ENCODE assay signal across 10 cellular contexts in the genomic region with DNA sequence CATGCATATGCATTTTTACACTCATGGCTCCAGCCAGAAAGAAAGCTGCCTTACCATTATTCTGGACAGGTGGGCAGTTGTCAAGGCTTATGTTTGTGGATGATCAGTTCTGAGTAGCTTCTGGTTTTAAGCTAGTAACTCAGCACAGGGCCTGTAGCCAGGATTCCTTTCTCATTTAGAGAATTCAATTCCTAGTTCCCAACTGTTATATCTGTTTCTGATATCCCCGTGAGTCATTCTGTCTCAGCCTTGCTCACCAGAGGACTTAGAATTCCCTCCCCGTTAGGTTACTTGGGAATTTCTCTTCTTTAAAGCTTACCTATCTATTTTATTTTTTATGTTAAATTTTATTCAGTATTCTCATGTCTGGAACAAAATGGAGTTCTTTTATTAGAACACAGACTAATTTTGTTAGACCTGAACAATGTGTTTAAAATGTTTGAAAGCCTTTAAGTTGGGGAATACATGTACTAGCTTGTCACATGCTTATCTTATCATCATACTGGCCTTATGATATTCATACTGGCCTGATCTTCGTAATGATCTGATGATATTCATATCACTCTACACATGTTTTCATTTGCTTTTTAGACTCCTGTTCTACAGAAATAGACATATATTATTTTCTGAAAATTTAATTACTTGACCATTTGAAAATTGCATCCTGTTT. TPM values are rescaled to one million over a fixed set of nuclear protein-coding genes. Genes with fewer than 3 reads are reported as not detected.
DNase-seq lines count a peak whose midpoint lies in the region; ATAC-seq and TF ChIP-seq lines count a peak whose summit lies in the region.
"Had no signal": no experiment of that assay in that cellular context is flagged by ENCODE, and none has a peak within 500 bp of the region (broad histone marks: within the 10 kb centered on the region; RNA-seq: fewer than 3 reads in every experiment).

No MANE protein-coding gene starts in this region.

- DNase-seq in HT1080 (ENCODE audit: low read depth) (peak; percentile 80), body of pancreas (no peak), left cardiac atrium (peak; percentile 24), stomach (no peak), OCI-M2 (lab: John Stamatoyannopoulos, UW; ENCODE audit: unreplicated experiment) (no peak), NCI-H526 (lab: John Stamatoyannopoulos, UW) (no peak), substantia nigra (lab: John Stamatoyannopoulos, UW) (no peak)
- DNase-seq: activated CD4-positive, CD25-positive, alpha-beta regulatory T cell treated with anti-CD3 and anti-CD28 coated beads, Interleukin-2, amount 50 U/mL, for 72 hours; NCI-H1694; stimulated activated CD4-positive, alpha-beta T cell treated with anti-CD3 and anti-CD28 coated beads, Interleukin-15, amount 100 ng/mL, for 24 hours had no signal

- no peak overlapping the region for H3K27ac ChIP-seq in body of pancreas
- H3K27ac ChIP-seq in stomach: peak overlapping the region in 3 of 5 donors; percentile 36 to 57 (median 39)
- no peak overlapping the region for H3K27ac ChIP-seq in substantia nigra (ENCODE audit: low read depth, low read length, poor library complexity, severe bottlenecking)

- no peaks in the 10 kb centered on the region for H3K27me3 ChIP-seq in body of pancreas
- no peaks in the 10 kb centered on the region for H3K27me3 ChIP-seq in stomach

- TF ChIP-seq CTCF in body of pancreas (IDR thresholded peaks at IDR 0.05): no peak
- no peak for TF ChIP-seq CTCF in stomach (IDR thresholded peaks at IDR 0.05)

- TF ChIP-seq EP300 in stomach (IDR thresholded peaks at IDR 0.05): no peak

- ATAC-seq in body of pancreas (peak; percentile 31), left cardiac atrium (peak in 1 of 2 donors; percentile 83)

- H3K4me1 ChIP-seq in body of pancreas (peaks cover 38% of the 10 kb centered on the region), stomach (peaks cover 17 to 96% (median 52%) of the 10 kb centered on the region in 4 donors)

- TF ChIP-seq POLR2A in body of pancreas (IDR thresholded peaks at IDR 0.05) (no peak), stomach (IDR thresholded peaks at IDR 0.05) (no peak)

- intact Hi-C loops in body of pancreas (cut with DNase I) (no loop called here), left cardiac atrium (cut with DNase I) (no loop called here), stomach (cut with DNase I; ENCODE audit: low total_unique reads) (no loop called here)

- 20 to 23% methylated on average over 3 of the region's 3 CpGs for WGBS in body of pancreas, 2 donors
- WGBS in stomach, 5 donors: 24 to 35% (median 29%) methylated on average over 3 of the region's 3 CpGs

- H3K4me3 ChIP-seq in body of pancreas (no peak overlapping the region), stomach (no peak overlapping the region)

- H3K9me3 ChIP-seq in body of pancreas (no peaks in the 10 kb centered on the region), stomach (no peaks in the 10 kb centered on the region)

- H3K36me3 ChIP-seq in body of pancreas (replicated peaks in 1 of 2; ENCODE audit: insufficient read depth in 1 of 2, low read depth in 2 of 2): no peaks in the 10 kb centered on the region
- no peaks in the 10 kb centered on the region for H3K36me3 ChIP-seq in stomach

RNA-seq across cellular contexts. Expression of a gene that starts 47.1 kb away (rescaled TPM):
- 110 and 123 TPM in 2 replicates for total RNA-seq in HT1080 (2014; rRNA removed; shearing (Covaris generic))
- polyA plus RNA-seq in HT1080 (2015; cell fraction: cytosol; rRNA removed): 133 and 171 TPM in 2 replicates
- polyA plus RNA-seq in HT1080 (2015; cell fraction: nucleus; rRNA removed): 177 and 204 TPM in 2 replicates
- 100 to 1,000 TPM; 130 to 157 TPM for total RNA-seq in body of pancreas
- 100 to 1,000 TPM; 422 to 589 TPM for total RNA-seq in left cardiac atrium
- total RNA-seq in stomach: 100 to 1,000 TPM; 194 to 458 (median 237) TPM
- polyA plus RNA-seq in stomach: 10 to 100 TPM; 54.0 to 73.9 (median 69.4) TPM

Comparison
In these comparisons a context has a peak if more than half of its experiments do, and no peak if none do; other contexts are left out.
1. DNase-seq: peak in HT1080 (single experiment) and left cardiac atrium (single experiment); none in body of pancreas (0 of 4), stomach (single experiment), OCI-M2 (single experiment), NCI-H526 (0 of 2) and substantia nigra (0 of 49).
2. H3K27ac ChIP-seq: peak in stomach (3 of 5); none in body of pancreas (0 of 4) and substantia nigra (single experiment).